ENCODE assay signal across 1 cellular context in genomic region chr3:31531992-31532586, GRCh38.
TF ChIP-seq lines count a peak whose summit lies in the region.

No MANE protein-coding gene starts in this region.

TF ChIP-seq in K562, 482 proteins besides CTCF, POLR2A, EP300 and RAD21 (continued from another document and continues in another):
- TF ChIP-seq RUNX1 (IDR thresholded peaks at IDR 0.05; ENCODE audit: low read depth) = no peak
- TF ChIP-seq CHD2 (IDR thresholded peaks at IDR 0.05; ENCODE audit: low read depth, low read length) = peak; percentile 81
- no peak for TF ChIP-seq ZNF609 (CRISPR knock-in tag; IDR thresholded peaks at IDR 0.05; ENCODE audit: borderline replicate concordance)
- no peak for TF ChIP-seq MCM7 (IDR thresholded peaks at IDR 0.05)
- peak; percentile 92 for TF ChIP-seq ESRRA (IDR thresholded peaks at IDR 0.05; ENCODE audit: borderline replicate concordance, low read depth)
- TF ChIP-seq MYNN (IDR thresholded peaks at IDR 0.05) = peak; percentile 93; the same call in 1 of the 2 replicates
- no peak for TF ChIP-seq MYNN (CRISPR knock-in tag; IDR thresholded peaks at IDR 0.05)
- peak; percentile 47; the same call in 1 of the 2 replicates for TF ChIP-seq TCF15 (CRISPR knock-in tag; IDR thresholded peaks at IDR 0.05)
- TF ChIP-seq ZNF253 (CRISPR knock-in tag; conservative IDR thresholded peaks at IDR 0.05) = no peak
- peak; percentile 76; the same call in 1 of the 2 replicates for TF ChIP-seq CTBP1 (IDR thresholded peaks at IDR 0.05; ENCODE audit: borderline replicate concordance)
- TF ChIP-seq JUND (IDR thresholded peaks at IDR 0.05; ENCODE audit: borderline replicate concordance, low read depth, low read length) = no peak; the same call in 1 of the 2 replicates
- no peak; the same call in 2 of the 3 replicates for TF ChIP-seq JUND (tag; IDR thresholded peaks at IDR 0.05; ENCODE audit: borderline replicate concordance, low read depth, low read length)
- TF ChIP-seq ZC3H11A (IDR thresholded peaks at IDR 0.05; ENCODE audit: low read depth, low read length) = no peak; the same call in 1 of the 2 replicates
- no peak for TF ChIP-seq ZNF184 (CRISPR knock-in tag; IDR thresholded peaks at IDR 0.05)
- TF ChIP-seq SPI1 (IDR thresholded peaks at IDR 0.05; ENCODE audit: borderline replicate concordance, low read depth, low read length) = peak; percentile 64; the same call in 1 of the 2 replicates
- no peak for TF ChIP-seq ZNF778 (CRISPR knock-in tag; IDR thresholded peaks at IDR 0.05)
- TF ChIP-seq PCBP2 (IDR thresholded peaks at IDR 0.05; ENCODE audit: low read depth, low read length, poor library complexity, severe bottlenecking) = no peak
- TF ChIP-seq HIVEP1 (CRISPR knock-in tag; IDR thresholded peaks at IDR 0.05) = no peak
- TF ChIP-seq ZBTB11 (CRISPR knock-in tag; IDR thresholded peaks at IDR 0.05) = peak in 1 of 3 experiments; percentile 65; a peak in 1 of 6 replicates
- TF ChIP-seq ZNF551 (CRISPR knock-in tag; IDR thresholded peaks at IDR 0.05) = no peak
- TF ChIP-seq CEBPG (CRISPR knock-in tag; IDR thresholded peaks at IDR 0.05) = peak; percentile 52
- TF ChIP-seq CEBPG (tag; conservative IDR thresholded peaks at IDR 0.05 in 1 of 2, IDR thresholded peaks at IDR 0.05 in 1 of 2) = 0 out of 4 replicates have a peak, but pooled peaks of 1 of the 2 experiments have one; percentile 6
- TF ChIP-seq SIN3A (IDR thresholded peaks at IDR 0.05; ENCODE audit: borderline replicate concordance in 2 of 2, control insufficient read depth in 1 of 2, low read depth in 2 of 2, low read length in 2 of 2) = no peak; a peak in 2 of 4 replicates
- TF ChIP-seq MLX (CRISPR knock-in tag; conservative IDR thresholded peaks at IDR 0.05) = peak in 1 of 2 experiments; percentile 89; a peak in 1 of 4 replicates
- TF ChIP-seq ZKSCAN8 (CRISPR knock-in tag; IDR thresholded peaks at IDR 0.05) = no peak
- no peak for TF ChIP-seq ZNF133 (CRISPR knock-in tag; IDR thresholded peaks at IDR 0.05)
- TF ChIP-seq HMBOX1 (IDR thresholded peaks at IDR 0.05) = no peak
- no peak for TF ChIP-seq ZNF518B (CRISPR knock-in tag; IDR thresholded peaks at IDR 0.05)
- no peak for TF ChIP-seq KAT2B (IDR thresholded peaks at IDR 0.05; ENCODE audit: low read depth, low read length)
- 0 out of 2 replicates have a peak, but pooled peaks have one; percentile 3 for TF ChIP-seq ZKSCAN1 (IDR thresholded peaks at IDR 0.05; ENCODE audit: low read depth, low read length)
- TF ChIP-seq GTF2F1 (IDR thresholded peaks at IDR 0.05; ENCODE audit: low read depth, low read length) = peak; percentile 52
- TF ChIP-seq ZNF830 (CRISPR knock-in tag; IDR thresholded peaks at IDR 0.05) = peak; percentile 69; the same call in 1 of the 2 replicates
- peak; percentile 31; the same call in 1 of the 2 replicates for TF ChIP-seq ESRRB (CRISPR knock-in tag; IDR thresholded peaks at IDR 0.05; ENCODE audit: borderline replicate concordance)
- peak; percentile 38; the same call in 1 of the 2 replicates for TF ChIP-seq ZNF239 (CRISPR knock-in tag; IDR thresholded peaks at IDR 0.05)
- no peak for TF ChIP-seq ZBTB40 (IDR thresholded peaks at IDR 0.05)
- no peak for TF ChIP-seq ZBTB40 (CRISPR knock-in tag; IDR thresholded peaks at IDR 0.05)
